In genomic region chr15:61205427-61205826, GRCh38 we compare ENCODE assay signal across 17 cellular contexts. TPM values are rescaled to one million over a fixed set of nuclear protein-coding genes. Genes with fewer than 3 reads are reported as not detected.
DNase-seq lines count a peak whose midpoint lies in the region; ATAC-seq lines count a peak whose summit lies in the region.
"Had no signal": no experiment of that assay in that cellular context is flagged by ENCODE, and none has a peak within 500 bp of the region (broad histone marks: within the 10 kb centered on the region; RNA-seq: fewer than 3 reads in every experiment).

No MANE protein-coding gene starts in this region.

- no peak overlapping the region for H3K4me3 Mint-ChIP-seq in stimulated activated memory B cell treated with anti-CD40 and anti-IgM and Interleukin-4, amounts not matched to agents 10 μg/mL and 1 μg/mL and 100 μg/mL, for 72 hours
- H3K4me3 Mint-ChIP-seq in activated T-cell treated with anti-CD3 and anti-CD28 coated beads, Interleukin-2, amount 50 U/mL, for 72 hours, result no peak overlapping the region
- H3K4me3 Mint-ChIP-seq: activated naive CD4-positive, alpha-beta T cell treated with anti-CD3 and anti-CD28 coated beads, Interleukin-2, amount 50 U/mL, for 24 hours; nephron had no signal

- no peaks in the 10 kb centered on the region for H3K27me3 Mint-ChIP-seq in stimulated activated memory B cell treated with anti-CD40 and anti-IgM and Interleukin-4, amounts not matched to agents 10 μg/mL and 1 μg/mL and 100 μg/mL, for 72 hours
- peaks cover 8% of the 10 kb centered on the region for H3K27me3 Mint-ChIP-seq in activated T-cell treated with anti-CD3 and anti-CD28 coated beads, Interleukin-2, amount 50 U/mL, for 72 hours (ENCODE audit: low read depth)

- DNase-seq in AG20443 (ENCODE audit: low spot score), result peak; percentile 43
- peak; percentile 60 for DNase-seq in fibroblast of peridontal ligament (ENCODE audit: extremely low read depth)
- peak; percentile 42 for DNase-seq in renal cortical epithelial cell (ENCODE audit: low read depth)
- no peak for DNase-seq in activated T-cell treated with anti-CD3 and anti-CD28 coated beads, Interleukin-2, amount 50 U/mL, for 72 hours
- no peak for DNase-seq in cerebellum (ENCODE audit: low spot score)
- DNase-seq: activated CD8-positive, alpha-beta memory T cell treated with anti-CD3 and anti-CD28 coated beads, Interleukin-2, amount 50 U/mL, for 48 hours; Calu3; foreskin keratinocyte; Kasumi-1; NCI-H2081 treated with DMSO at 0.1 percent for 48 hours; NK-92 treated with Interleukin-12 subunit alpha and Interleukin-12 subunit beta, amount 100 ng/mL, for 24 hours had no signal

- H3K9me3 Mint-ChIP-seq in stimulated activated memory B cell treated with anti-CD40 and anti-IgM and Interleukin-4, amounts not matched to agents 10 μg/mL and 1 μg/mL and 100 μg/mL, for 72 hours, result no peaks in the 10 kb centered on the region
- H3K9me3 Mint-ChIP-seq in activated T-cell treated with anti-CD3 and anti-CD28 coated beads, Interleukin-2, amount 50 U/mL, for 72 hours, result no peaks in the 10 kb centered on the region
- H3K9me3 Mint-ChIP-seq: activated naive CD4-positive, alpha-beta T cell treated with anti-CD3 and anti-CD28 coated beads, Interleukin-2, amount 50 U/mL, for 24 hours; nephron had no signal

- no peak for ATAC-seq in GM18873 (IDR thresholded peaks at IDR 0.05; ENCODE audit: low FRiP score, unreplicated experiment)
- ATAC-seq in stimulated activated memory B cell treated with anti-CD40 and anti-IgM and Interleukin-4, amounts not matched to agents 10 μg/mL and 1 μg/mL and 100 μg/mL, for 72 hours, result no peak
- ATAC-seq in activated T-cell treated with anti-CD3 and anti-CD28 coated beads, Interleukin-2, amount 50 U/mL, for 72 hours (replicated peaks in 1 of 2), result no peak
- ATAC-seq: foreskin keratinocyte, SK-N-SH treated with all-trans-retinoic acid at 6 μM for 48 hours had no signal

- no peak overlapping the region for H3K27ac Mint-ChIP-seq in stimulated activated memory B cell treated with anti-CD40 and anti-IgM and Interleukin-4, amounts not matched to agents 10 μg/mL and 1 μg/mL and 100 μg/mL, for 72 hours
- no peak overlapping the region for H3K27ac Mint-ChIP-seq in activated T-cell treated with anti-CD3 and anti-CD28 coated beads, Interleukin-2, amount 50 U/mL, for 72 hours
- H3K27ac Mint-ChIP-seq: activated naive CD4-positive, alpha-beta T cell treated with anti-CD3 and anti-CD28 coated beads, Interleukin-2, amount 50 U/mL, for 24 hours; nephron had no signal

- no peaks in the 10 kb centered on the region for H3K4me1 Mint-ChIP-seq in stimulated activated memory B cell treated with anti-CD40 and anti-IgM and Interleukin-4, amounts not matched to agents 10 μg/mL and 1 μg/mL and 100 μg/mL, for 72 hours
- H3K4me1 Mint-ChIP-seq in activated T-cell treated with anti-CD3 and anti-CD28 coated beads, Interleukin-2, amount 50 U/mL, for 72 hours (ENCODE audit: low read depth), result no peaks in the 10 kb centered on the region
- H3K4me1 Mint-ChIP-seq: activated naive CD4-positive, alpha-beta T cell treated with anti-CD3 and anti-CD28 coated beads, Interleukin-2, amount 50 U/mL, for 24 hours; nephron had no signal

- no peaks in the 10 kb centered on the region for H3K36me3 Mint-ChIP-seq in stimulated activated memory B cell treated with anti-CD40 and anti-IgM and Interleukin-4, amounts not matched to agents 10 μg/mL and 1 μg/mL and 100 μg/mL, for 72 hours
- H3K36me3 Mint-ChIP-seq in activated T-cell treated with anti-CD3 and anti-CD28 coated beads, Interleukin-2, amount 50 U/mL, for 72 hours (ENCODE audit: insufficient read depth in 2 of 2), result no peaks in the 10 kb centered on the region
- H3K36me3 Mint-ChIP-seq: activated naive CD4-positive, alpha-beta T cell treated with anti-CD3 and anti-CD28 coated beads, Interleukin-2, amount 50 U/mL, for 24 hours had no signal

- peak overlapping the region; percentile 31 for H3K27ac ChIP-seq in angular gyrus (ENCODE audit: low read depth, low read length)
- H3K27ac ChIP-seq: foreskin keratinocyte had no signal

RNA-seq across cellular contexts. Expression of gene RORA, which starts 23.7 kb away (rescaled TPM):
- total RNA-seq in renal cortical epithelial cell (4.5 and 5.5 TPM in 2 replicates), cerebellum (312 TPM)
- 10 to 100 TPM; 17.3 to 51.5 TPM for total RNA-seq in activated T-cell treated with anti-CD3 and anti-CD28 coated beads, Interleukin-2, amount 50 U/mL, for 72 hours

Comparison
In these comparisons a context has a peak if more than half of its experiments do, and no peak if none do; other contexts are left out.
1. DNase-seq: peak in AG20443 (single experiment), fibroblast of peridontal ligament (single experiment) and renal cortical epithelial cell (single experiment); none in activated T-cell treated with anti-CD3 and anti-CD28 coated beads, Interleukin-2, amount 50 U/mL, for 72 hours (0 of 2) and cerebellum (single experiment).